20 cellular contexts compared by ENCODE assay signal in the genomic region with DNA sequence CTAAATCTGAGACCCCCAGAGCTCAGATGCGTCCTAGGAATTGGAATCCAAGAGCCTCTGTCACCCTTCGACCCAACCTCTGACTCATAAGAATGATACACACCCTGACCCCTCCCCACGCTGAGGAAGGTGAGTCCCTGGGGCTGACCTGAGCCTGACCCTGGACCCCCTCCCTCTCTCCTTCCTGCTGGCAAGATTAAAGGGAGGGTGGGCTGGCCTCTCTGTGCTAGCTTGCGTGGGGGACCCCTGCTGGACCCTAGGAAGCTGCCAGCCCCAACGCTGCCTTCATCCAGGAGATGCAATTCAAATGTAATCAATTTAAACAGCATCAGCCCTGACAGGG. TPM values are rescaled to one million over a fixed set of nuclear protein-coding genes. Genes with fewer than 3 reads are reported as not detected.
DNase-seq lines count a peak whose midpoint lies in the region; ATAC-seq, FAIRE-seq and TF ChIP-seq lines count a peak whose summit lies in the region.
"Had no signal": no experiment of that assay in that cellular context is flagged by ENCODE, and none has a peak within 500 bp of the region (broad histone marks: within the 10 kb centered on the region; RNA-seq: fewer than 3 reads in every experiment).

No MANE protein-coding gene starts in this region.

- H3K27ac Mint-ChIP-seq in endodermal cell (no peak overlapping the region), nephron progenitor cell (no peak overlapping the region)
- H3K27ac Mint-ChIP-seq: CD8-positive, alpha-beta T cell; memory B cell; stimulated activated memory B cell treated with anti-CD40 and anti-IgM and Interleukin-4, amounts not matched to agents 10 μg/mL and 1 μg/mL and 100 μg/mL, for 72 hours had no signal

- no peak for ATAC-seq in A549
- ATAC-seq in GM18519 (IDR thresholded peaks at IDR 0.05; ENCODE audit: low FRiP score, unreplicated experiment): no peak
- no peak for ATAC-seq in pancreas
- ATAC-seq in GM19463 (IDR thresholded peaks at IDR 0.05; ENCODE audit: unreplicated experiment): no peak
- ATAC-seq: CD8-positive, alpha-beta T cell; stimulated activated memory B cell treated with anti-CD40 and anti-IgM and Interleukin-4, amounts not matched to agents 10 μg/mL and 1 μg/mL and 100 μg/mL, for 72 hours had no signal

- H3K27me3 Mint-ChIP-seq in endodermal cell (ENCODE audit: insufficient read depth) (peaks cover 21% of the 10 kb centered on the region), nephron progenitor cell (ENCODE audit: low read depth, poor library complexity) (peaks cover 59% of the 10 kb centered on the region)

- TF ChIP-seq POLR2A in A549 (IDR thresholded peaks at IDR 0.05; ENCODE audit: low read length): no peak

- H3K36me3 Mint-ChIP-seq in endodermal cell (ENCODE audit: low read depth) (no peaks in the 10 kb centered on the region), nephron progenitor cell (ENCODE audit: low read depth) (no peaks in the 10 kb centered on the region)
- H3K36me3 Mint-ChIP-seq: CD8-positive, alpha-beta T cell; memory B cell; stimulated activated memory B cell treated with anti-CD40 and anti-IgM and Interleukin-4, amounts not matched to agents 10 μg/mL and 1 μg/mL and 100 μg/mL, for 72 hours had no signal

- 45% methylated on average over 5 of the region's 5 CpGs for WGBS in A549 (ENCODE audit: missing lambda C conversion rate)
- 18 to 37% methylated on average over 4 to 5 of the region's 5 CpGs for WGBS in endodermal cell (ENCODE audit: insufficient coverage in 1 of 2, insufficient read length in 1 of 2), 2 experiments
- WGBS in pancreas, 2 donors: 64 to 71% methylated on average over 5 of the region's 5 CpGs

- H3K4me3 ChIP-seq in A549 (no peak overlapping the region), HUES48 (ENCODE audit: low read depth, low read length) (0 out of 2 replicates have a peak overlapping the region, but pooled peaks have one; percentile 14), endodermal cell (ENCODE audit: low read length) (no peak overlapping the region), pancreas (no peak overlapping the region)
- H3K4me3 ChIP-seq: PC-9, SJSA1, tibial artery had no signal

- TF ChIP-seq EP300 in A549 (IDR thresholded peaks at IDR 0.05): no peak

- peaks cover 16% of the 10 kb centered on the region for H3K27me3 ChIP-seq in HUES48 (ENCODE audit: control insufficient read depth, insufficient read depth, low read length)
- peaks cover 14% of the 10 kb centered on the region for H3K27me3 ChIP-seq in endodermal cell (ENCODE audit: control insufficient read depth, insufficient read depth, low read length, poor library complexity, severe bottlenecking)
- no peaks in the 10 kb centered on the region for H3K27me3 ChIP-seq in pancreas
- H3K27me3 ChIP-seq: SJSA1 had no signal

- CTCF ChIA-PET in A549 (lab: Yijun Ruan, JAX): interaction anchor here (0.8 to 27.1 kb wide), 10 partner anchors 10 to 196 kb away, joined by 3 to 840 read pairs (median 36); partner anchors contain the start of genes GOLT1A and REN

- peaks cover 26% of the 10 kb centered on the region for H3K4me1 Mint-ChIP-seq in endodermal cell
- H3K4me1 Mint-ChIP-seq in nephron progenitor cell: peaks cover 36% of the 10 kb centered on the region

- peaks cover 29% of the 10 kb centered on the region for H3K4me1 ChIP-seq in A549
- H3K4me1 ChIP-seq in HUES48 (ENCODE audit: control insufficient read depth, insufficient read depth, low read length): peaks cover 20% of the 10 kb centered on the region
- peaks cover 5% of the 10 kb centered on the region for H3K4me1 ChIP-seq in endodermal cell (ENCODE audit: control insufficient read depth, insufficient read depth, low read length)
- H3K4me1 ChIP-seq in pancreas: peaks cover 0 to 6% (median 4%) of the 10 kb centered on the region in 3 donors

- TF ChIP-seq CTCF in A549 (IDR thresholded peaks at IDR 0.05) (no peak), endodermal cell (conservative IDR thresholded peaks at IDR 0.05) (no peak), nephron progenitor cell (IDR thresholded peaks at IDR 0.05) (no peak), pancreas (IDR thresholded peaks at IDR 0.05) (no peak)

- POLR2A ChIA-PET in A549 (lab: Yijun Ruan, JAX): no interaction called here

- no peaks in the 10 kb centered on the region for H3K9me3 ChIP-seq in A549
- no peaks in the 10 kb centered on the region for H3K9me3 ChIP-seq in HUES48 (ENCODE audit: control insufficient read depth, insufficient read depth, low read length)
- no peaks in the 10 kb centered on the region for H3K9me3 ChIP-seq in endodermal cell (ENCODE audit: control insufficient read depth, low read length)
- no peaks in the 10 kb centered on the region for H3K9me3 ChIP-seq in pancreas
- H3K9me3 ChIP-seq: SJSA1, tibial artery had no signal

- H3K36me3 ChIP-seq in HUES48 (ENCODE audit: control insufficient read depth, insufficient read depth, low read length) (no peaks in the 10 kb centered on the region), endodermal cell (ENCODE audit: control insufficient read depth, insufficient read depth, low read length) (no peaks in the 10 kb centered on the region), pancreas (no peaks in the 10 kb centered on the region)
- H3K36me3 ChIP-seq: SJSA1, tibial artery had no signal

- peak overlapping the region; percentile 33; the same call in 2 of the 3 replicates for H3K4me2 ChIP-seq in A549
- H3K4me2 ChIP-seq: PC-9 had no signal

- FAIRE-seq in A549 (lab: Jason Lieb, UNC): no peak
- no peak for FAIRE-seq in pancreas (lab: Jason Lieb, UNC)
- FAIRE-seq: bronchial epithelial cell, islet of Langerhans had no signal

- no peak overlapping the region for H3K9ac ChIP-seq in HUES48 (ENCODE audit: low read depth, low read length)
- H3K9ac ChIP-seq in endodermal cell (ENCODE audit: extremely low read depth, low read length, poor library complexity, severe bottlenecking): no peak overlapping the region

- H3K4me3 Mint-ChIP-seq in endodermal cell (no peak overlapping the region), nephron progenitor cell (peak overlapping the region; percentile 60)
- H3K4me3 Mint-ChIP-seq: CD8-positive, alpha-beta T cell; memory B cell; neural crest cell; stimulated activated memory B cell treated with anti-CD40 and anti-IgM and Interleukin-4, amounts not matched to agents 10 μg/mL and 1 μg/mL and 100 μg/mL, for 72 hours had no signal

- H3K9me3 Mint-ChIP-seq in endodermal cell: no peaks in the 10 kb centered on the region
- H3K9me3 Mint-ChIP-seq in nephron progenitor cell: no peaks in the 10 kb centered on the region
- H3K9me3 Mint-ChIP-seq: CD8-positive, alpha-beta T cell; memory B cell; neural crest cell; stimulated activated memory B cell treated with anti-CD40 and anti-IgM and Interleukin-4, amounts not matched to agents 10 μg/mL and 1 μg/mL and 100 μg/mL, for 72 hours had no signal

- intact Hi-C loops in pancreas (cut with DNase I): loop anchor here in 1 of 3 donors (5.0 kb wide), 1 partner anchor 202 kb away; no protein-coding TSS in a partner anchor

- no peak for DNase-seq in A549 (ENCODE audit: low read depth in 1 of 2, low spot score in 1 of 2)
- peak; percentile 65 for DNase-seq in endodermal cell
- DNase-seq in nephron progenitor cell: peak; percentile 25
- DNase-seq in H4 (ENCODE audit: low spot score): no peak
- DNase-seq in pancreas: no peak
- DNase-seq: ACHN; CD8-positive, alpha-beta T cell; Kasumi-1; NCI-H748 treated with DMSO at 0.1 percent for 48 hours had no signal

- H3K27ac ChIP-seq in A549 (peak overlapping the region in 1 of 2 experiments; percentile 65; a peak in 4 of 6 replicates), HUES48 (ENCODE audit: low read depth, low read length) (no peak overlapping the region), endodermal cell (ENCODE audit: low read depth, low read length) (peak overlapping the region; percentile 90), pancreas (no peak overlapping the region)
- H3K27ac ChIP-seq: PC-9, SJSA1, tibial artery had no signal

- TF ChIP-seq RAD21 in A549 (conservative IDR thresholded peaks at IDR 0.05 in 1 of 2, IDR thresholded peaks at IDR 0.05 in 1 of 2): no peak

TF ChIP-seq in A549, 52 proteins besides CTCF, POLR2A, EP300 and RAD21 (continues in another document):
- TF ChIP-seq GATA3 (IDR thresholded peaks at IDR 0.05; ENCODE audit: borderline replicate concordance): no peak
- TF ChIP-seq HOXB5 (CRISPR knock-in tag; IDR thresholded peaks at IDR 0.05): no peak
- no peak for TF ChIP-seq RARB (CRISPR knock-in tag; IDR thresholded peaks at IDR 0.05)
- TF ChIP-seq, protein P1, sequence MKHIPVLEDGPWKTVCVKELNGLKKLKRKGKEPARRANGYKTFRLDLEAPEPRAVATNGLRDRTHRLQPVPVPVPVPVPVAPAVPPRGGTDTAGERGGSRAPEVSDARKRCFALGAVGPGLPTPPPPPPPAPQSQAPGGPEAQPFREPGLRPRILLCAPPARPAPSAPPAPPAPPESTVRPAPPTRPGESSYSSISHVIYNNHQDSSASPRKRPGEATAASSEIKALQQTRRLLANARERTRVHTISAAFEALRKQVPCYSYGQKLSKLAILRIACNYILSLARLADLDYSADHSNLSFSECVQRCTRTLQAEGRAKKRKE (CRISPR knock-in tag; IDR thresholded peaks at IDR 0.05; ENCODE audit: low read depth): no peak
- no peak for TF ChIP-seq CBX8 (IDR thresholded peaks at IDR 0.05)
- no peak for TF ChIP-seq HOXB13 (CRISPR knock-in tag; IDR thresholded peaks at IDR 0.05; ENCODE audit: low read depth)

RNA-seq across cellular contexts. Expression of gene PLEKHA6, which starts 0.6 kb away (rescaled TPM):
- 13.0 and 16.4 TPM in 2 replicates for polyA plus RNA-seq in A549 (2011; rRNA removed)
- polyA plus RNA-seq in A549 (2012; cell fraction: cytosol; rRNA removed): 12.1 and 14.8 TPM in 2 replicates
- 54.7 and 55.1 TPM in 2 replicates for polyA plus RNA-seq in A549 (2012; cell fraction: nucleus; rRNA removed)
- 17.9 to 26.2 TPM (median 23.4 TPM) in 3 replicates for polyA plus RNA-seq in A549 (2017; fragmentation: RNase III; extraction: RNeasy Plus Mini Kit Qiagen cat#74134 plus additional on column Dnase treatment)
- polyA minus RNA-seq in A549 (2011; rRNA and poly(A)+ RNA removed): 12.4 and 13.0 TPM in 2 replicates
- total RNA-seq in endodermal cell: 10 to 100 TPM; 37.0 to 43.3 TPM
- polyA plus RNA-seq in endodermal cell (2013, experiment 1 of 2): 15.0 TPM
- polyA plus RNA-seq in endodermal cell (2013, experiment 2 of 2): 14.0 TPM
- 1.2 and 3.4 TPM in 2 replicates for total RNA-seq in H4 (2014; rRNA removed; shearing (Covaris generic))
- 10 to 100 TPM in 5 of 6 donors, 1 to 10 TPM in 1; 9.5 to 23.8 (median 15.0) TPM for total RNA-seq in pancreas
- polyA plus RNA-seq in pancreas: 10 to 100 TPM; 13.2 to 18.5 TPM

RNA-seq across cellular contexts. Expression of gene PPP1R15B, which starts 52.5 kb away (rescaled TPM):
- 49.1 and 51.9 TPM in 2 replicates for polyA plus RNA-seq in A549 (2011; rRNA removed)
- 18.5 and 22.6 TPM in 2 replicates for polyA plus RNA-seq in A549 (2012; cell fraction: cytosol; rRNA removed)
- 17.7 and 22.8 TPM in 2 replicates for polyA plus RNA-seq in A549 (2012; cell fraction: nucleus; rRNA removed)
- polyA plus RNA-seq in A549 (2017; fragmentation: RNase III; extraction: RNeasy Plus Mini Kit Qiagen cat#74134 plus additional on column Dnase treatment): 26.9 to 27.8 TPM (median 27.2 TPM) in 3 replicates
- polyA minus RNA-seq in A549 (2011; rRNA and poly(A)+ RNA removed): 52.6 and 57.4 TPM in 2 replicates
- total RNA-seq in endodermal cell: 10 to 100 TPM; 44.8 to 79.2 TPM
- 34.4 TPM for polyA plus RNA-seq in endodermal cell (2013, experiment 1 of 2)
- polyA plus RNA-seq in endodermal cell (2013, experiment 2 of 2): 30.5 TPM
- total RNA-seq in H4 (2014; rRNA removed; shearing (Covaris generic)): 17.9 and 19.2 TPM in 2 replicates
- 10 to 100 TPM; 16.4 to 47.9 (median 23.4) TPM for total RNA-seq in pancreas
- polyA plus RNA-seq in pancreas: 10 to 100 TPM in 1 of 2 donors, 1 to 10 TPM in 1; 7.8 to 11.8 TPM

Comparison
In these comparisons a context has a peak if more than half of its experiments do, and no peak if none do; other contexts are left out.
1. DNase-seq: peak in endodermal cell (single experiment) and nephron progenitor cell (single experiment); none in A549 (0 of 2), H4 (single experiment) and pancreas (0 of 6).